ENCODE assay signal across 1 cellular context in the genomic region with DNA sequence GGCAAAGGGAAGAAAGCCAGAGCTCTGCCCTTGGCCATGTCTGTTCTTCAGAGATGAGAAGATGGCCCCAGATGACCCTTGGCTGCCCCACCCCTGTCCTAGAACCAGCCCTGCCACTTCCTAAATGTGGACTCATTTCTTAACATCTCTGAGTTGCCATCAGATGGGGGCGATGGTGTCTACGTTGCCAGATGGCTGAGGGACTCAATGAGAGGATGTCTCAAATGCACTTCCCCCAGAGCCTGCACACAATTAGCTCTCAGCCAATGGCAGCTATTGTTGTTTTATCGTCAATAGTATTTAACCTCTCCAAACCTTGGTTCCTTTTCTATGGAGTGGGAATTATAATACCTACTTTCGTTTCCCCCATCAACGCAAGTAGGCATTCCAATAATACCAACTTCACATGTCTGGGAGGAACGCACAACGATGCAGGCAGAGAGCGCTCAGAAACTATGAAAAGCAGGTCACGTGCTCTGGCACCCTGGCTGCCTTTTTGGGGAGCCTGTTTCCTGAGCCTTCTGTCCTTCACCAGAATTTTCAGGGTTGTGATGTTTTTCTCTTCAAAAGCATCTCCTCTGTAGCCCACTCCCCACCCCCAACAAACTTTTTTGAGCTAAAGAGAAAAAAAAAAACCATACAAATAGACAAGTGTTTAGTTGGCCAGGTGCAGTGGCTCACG.
TF ChIP-seq lines count a peak whose summit lies in the region.

No MANE protein-coding gene starts in this region.

TF ChIP-seq in GM23338, 12 proteins besides CTCF, POLR2A, EP300 and RAD21 (continued from another document):
- TF ChIP-seq, protein P1, sequence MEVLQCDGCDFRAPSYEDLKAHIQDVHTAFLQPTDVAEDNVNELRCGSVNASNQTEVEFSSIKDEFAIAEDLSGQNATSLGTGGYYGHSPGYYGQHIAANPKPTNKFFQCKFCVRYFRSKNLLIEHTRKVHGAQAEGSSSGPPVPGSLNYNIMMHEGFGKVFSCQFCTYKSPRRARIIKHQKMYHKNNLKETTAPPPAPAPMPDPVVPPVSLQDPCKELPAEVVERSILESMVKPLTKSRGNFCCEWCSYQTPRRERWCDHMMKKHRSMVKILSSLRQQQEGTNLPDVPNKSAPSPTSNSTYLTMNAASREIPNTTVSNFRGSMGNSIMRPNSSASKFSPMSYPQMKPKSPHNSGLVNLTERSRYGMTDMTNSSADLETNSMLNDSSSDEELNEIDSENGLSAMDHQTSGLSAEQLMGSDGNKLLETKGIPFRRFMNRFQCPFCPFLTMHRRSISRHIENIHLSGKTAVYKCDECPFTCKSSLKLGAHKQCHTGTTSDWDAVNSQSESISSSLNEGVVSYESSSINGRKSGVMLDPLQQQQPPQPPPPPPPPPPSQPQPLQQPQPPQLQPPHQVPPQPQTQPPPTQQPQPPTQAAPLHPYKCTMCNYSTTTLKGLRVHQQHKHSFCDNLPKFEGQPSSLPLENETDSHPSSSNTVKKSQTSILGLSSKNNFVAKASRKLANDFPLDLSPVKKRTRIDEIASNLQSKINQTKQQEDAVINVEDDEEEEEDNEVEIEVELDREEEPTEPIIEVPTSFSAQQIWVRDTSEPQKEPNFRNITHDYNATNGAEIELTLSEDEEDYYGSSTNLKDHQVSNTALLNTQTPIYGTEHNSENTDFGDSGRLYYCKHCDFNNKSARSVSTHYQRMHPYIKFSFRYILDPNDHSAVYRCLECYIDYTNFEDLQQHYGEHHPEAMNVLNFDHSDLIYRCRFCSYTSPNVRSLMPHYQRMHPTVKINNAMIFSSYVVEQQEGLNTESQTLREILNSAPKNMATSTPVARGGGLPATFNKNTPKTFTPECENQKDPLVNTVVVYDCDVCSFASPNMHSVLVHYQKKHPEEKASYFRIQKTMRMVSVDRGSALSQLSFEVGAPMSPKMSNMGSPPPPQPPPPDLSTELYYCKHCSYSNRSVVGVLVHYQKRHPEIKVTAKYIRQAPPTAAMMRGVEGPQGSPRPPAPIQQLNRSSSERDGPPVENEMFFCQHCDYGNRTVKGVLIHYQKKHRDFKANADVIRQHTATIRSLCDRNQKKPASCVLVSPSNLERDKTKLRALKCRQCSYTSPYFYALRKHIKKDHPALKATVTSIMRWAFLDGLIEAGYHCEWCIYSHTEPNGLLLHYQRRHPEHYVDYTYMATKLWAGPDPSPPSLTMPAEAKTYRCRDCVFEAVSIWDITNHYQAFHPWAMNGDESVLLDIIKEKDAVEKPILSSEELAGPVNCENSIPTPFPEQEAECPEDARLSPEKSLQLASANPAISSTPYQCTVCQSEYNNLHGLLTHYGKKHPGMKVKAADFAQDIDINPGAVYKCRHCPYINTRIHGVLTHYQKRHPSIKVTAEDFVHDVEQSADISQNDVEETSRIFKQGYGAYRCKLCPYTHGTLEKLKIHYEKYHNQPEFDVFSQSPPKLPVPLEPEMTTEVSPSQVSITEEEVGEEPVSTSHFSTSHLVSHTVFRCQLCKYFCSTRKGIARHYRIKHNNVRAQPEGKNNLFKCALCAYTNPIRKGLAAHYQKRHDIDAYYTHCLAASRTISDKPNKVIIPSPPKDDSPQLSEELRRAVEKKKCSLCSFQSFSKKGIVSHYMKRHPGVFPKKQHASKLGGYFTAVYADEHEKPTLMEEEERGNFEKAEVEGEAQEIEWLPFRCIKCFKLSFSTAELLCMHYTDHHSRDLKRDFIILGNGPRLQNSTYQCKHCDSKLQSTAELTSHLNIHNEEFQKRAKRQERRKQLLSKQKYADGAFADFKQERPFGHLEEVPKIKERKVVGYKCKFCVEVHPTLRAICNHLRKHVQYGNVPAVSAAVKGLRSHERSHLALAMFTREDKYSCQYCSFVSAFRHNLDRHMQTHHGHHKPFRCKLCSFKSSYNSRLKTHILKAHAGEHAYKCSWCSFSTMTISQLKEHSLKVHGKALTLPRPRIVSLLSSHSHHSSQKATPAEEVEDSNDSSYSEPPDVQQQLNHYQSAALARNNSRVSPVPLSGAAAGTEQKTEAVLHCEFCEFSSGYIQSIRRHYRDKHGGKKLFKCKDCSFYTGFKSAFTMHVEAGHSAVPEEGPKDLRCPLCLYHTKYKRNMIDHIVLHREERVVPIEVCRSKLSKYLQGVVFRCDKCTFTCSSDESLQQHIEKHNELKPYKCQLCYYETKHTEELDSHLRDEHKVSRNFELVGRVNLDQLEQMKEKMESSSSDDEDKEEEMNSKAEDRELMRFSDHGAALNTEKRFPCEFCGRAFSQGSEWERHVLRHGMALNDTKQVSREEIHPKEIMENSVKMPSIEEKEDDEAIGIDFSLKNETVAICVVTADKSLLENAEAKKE (CRISPR knock-in tag; IDR thresholded peaks at IDR 0.05), result no peak
- TF ChIP-seq EZH2phosphoT487 (IDR thresholded peaks at IDR 0.05; ENCODE audit: unreplicated experiment) (no peak), STAT1 (IDR thresholded peaks at IDR 0.05; ENCODE audit: unreplicated experiment) (no peak), ZNF331 (CRISPR knock-in tag; IDR thresholded peaks at IDR 0.05; ENCODE audit: low read depth) (no peak), CREB1 (CRISPR knock-in tag; IDR thresholded peaks at IDR 0.05; ENCODE audit: low read depth) (no peak), EZH2 (IDR thresholded peaks at IDR 0.05; ENCODE audit: low read depth, unreplicated experiment) (no peak), ZNF114 (CRISPR knock-in tag; IDR thresholded peaks at IDR 0.05) (no peak), POLR2AphosphoS5 (IDR thresholded peaks at IDR 0.05; ENCODE audit: low read depth) (no peak), NANOG (IDR thresholded peaks at IDR 0.05; ENCODE audit: borderline replicate concordance) (no peak)
- TF ChIP-seq, protein P2, sequence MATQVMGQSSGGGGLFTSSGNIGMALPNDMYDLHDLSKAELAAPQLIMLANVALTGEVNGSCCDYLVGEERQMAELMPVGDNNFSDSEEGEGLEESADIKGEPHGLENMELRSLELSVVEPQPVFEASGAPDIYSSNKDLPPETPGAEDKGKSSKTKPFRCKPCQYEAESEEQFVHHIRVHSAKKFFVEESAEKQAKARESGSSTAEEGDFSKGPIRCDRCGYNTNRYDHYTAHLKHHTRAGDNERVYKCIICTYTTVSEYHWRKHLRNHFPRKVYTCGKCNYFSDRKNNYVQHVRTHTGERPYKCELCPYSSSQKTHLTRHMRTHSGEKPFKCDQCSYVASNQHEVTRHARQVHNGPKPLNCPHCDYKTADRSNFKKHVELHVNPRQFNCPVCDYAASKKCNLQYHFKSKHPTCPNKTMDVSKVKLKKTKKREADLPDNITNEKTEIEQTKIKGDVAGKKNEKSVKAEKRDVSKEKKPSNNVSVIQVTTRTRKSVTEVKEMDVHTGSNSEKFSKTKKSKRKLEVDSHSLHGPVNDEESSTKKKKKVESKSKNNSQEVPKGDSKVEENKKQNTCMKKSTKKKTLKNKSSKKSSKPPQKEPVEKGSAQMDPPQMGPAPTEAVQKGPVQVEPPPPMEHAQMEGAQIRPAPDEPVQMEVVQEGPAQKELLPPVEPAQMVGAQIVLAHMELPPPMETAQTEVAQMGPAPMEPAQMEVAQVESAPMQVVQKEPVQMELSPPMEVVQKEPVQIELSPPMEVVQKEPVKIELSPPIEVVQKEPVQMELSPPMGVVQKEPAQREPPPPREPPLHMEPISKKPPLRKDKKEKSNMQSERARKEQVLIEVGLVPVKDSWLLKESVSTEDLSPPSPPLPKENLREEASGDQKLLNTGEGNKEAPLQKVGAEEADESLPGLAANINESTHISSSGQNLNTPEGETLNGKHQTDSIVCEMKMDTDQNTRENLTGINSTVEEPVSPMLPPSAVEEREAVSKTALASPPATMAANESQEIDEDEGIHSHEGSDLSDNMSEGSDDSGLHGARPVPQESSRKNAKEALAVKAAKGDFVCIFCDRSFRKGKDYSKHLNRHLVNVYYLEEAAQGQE (IDR thresholded peaks at IDR 0.05; ENCODE audit: unreplicated experiment), result no peak
